ENCODE assay signal across 22 cellular contexts in genomic region chr11:70881948-70882715, GRCh38.
"Had no signal": no experiment of that assay in that cellular context is flagged by ENCODE, and none has a peak within 500 bp of the region (broad histone marks: within the 10 kb centered on the region; RNA-seq: fewer than 3 reads in every experiment).

No MANE protein-coding gene starts in this region.

- H3K27me3 ChIP-seq: testis, tibial nerve had no signal

- H3K4me1 Mint-ChIP-seq: immature natural killer cell; naive B cell; stimulated activated memory B cell treated with anti-CD40 and anti-IgM and Interleukin-4, amounts not matched to agents 10 μg/mL and 1 μg/mL and 100 μg/mL, for 72 hours had no signal

- H3K27ac Mint-ChIP-seq: immature natural killer cell; naive B cell; nephron; stimulated activated memory B cell treated with anti-CD40 and anti-IgM and Interleukin-4, amounts not matched to agents 10 μg/mL and 1 μg/mL and 100 μg/mL, for 72 hours; stimulated activated naive CD8-positive, alpha-beta T cell treated with anti-CD3 and anti-CD28 coated beads, Interleukin-15, Interleukin-2, amounts not matched to agents 100 ng/mL and 50 ng/mL, for 24 hours had no signal

- ATAC-seq: esophagus mucosa; left cardiac atrium; left ventricle myocardium superior; sciatic nerve; stimulated activated memory B cell treated with anti-CD40 and anti-IgM and Interleukin-4, amounts not matched to agents 10 μg/mL and 1 μg/mL and 100 μg/mL, for 72 hours had no signal

- H3K4me3 Mint-ChIP-seq: immature natural killer cell; naive B cell; nephron; stimulated activated memory B cell treated with anti-CD40 and anti-IgM and Interleukin-4, amounts not matched to agents 10 μg/mL and 1 μg/mL and 100 μg/mL, for 72 hours; stimulated activated naive CD8-positive, alpha-beta T cell treated with anti-CD3 and anti-CD28 coated beads, Interleukin-15, Interleukin-2, amounts not matched to agents 100 ng/mL and 50 ng/mL, for 24 hours had no signal

- H3K36me3 Mint-ChIP-seq: immature natural killer cell; naive B cell; stimulated activated memory B cell treated with anti-CD40 and anti-IgM and Interleukin-4, amounts not matched to agents 10 μg/mL and 1 μg/mL and 100 μg/mL, for 72 hours had no signal

- H3K36me3 ChIP-seq: neutrophil, spleen, tibial nerve had no signal

- DNase-seq: effector CD4-positive, alpha-beta T cell; immature natural killer cell; left cardiac atrium; left ventricle myocardium superior; mesenchymal stem cell; naive B cell; spleen; stimulated activated CD4-positive, alpha-beta T cell treated with anti-CD3 and anti-CD28 coated beads, Interleukin-15, amount 100 ng/mL, for 24 hours; stimulated activated CD4-positive, alpha-beta T cell treated with anti-CD3 and anti-CD28 coated beads, Interleukin-1b, Interleukin-23, amount 100 ng/mL, for 48 hours; stimulated activated CD4-positive, alpha-beta T cell treated with anti-CD3 and anti-CD28 coated beads, Interleukin-4, amount 100 ng/mL, for 24 hours; testis had no signal

- H3K27ac ChIP-seq: coronary artery, neutrophil, spleen, testis, tibial nerve had no signal

- H3K9me3 Mint-ChIP-seq: immature natural killer cell; naive B cell; nephron; stimulated activated memory B cell treated with anti-CD40 and anti-IgM and Interleukin-4, amounts not matched to agents 10 μg/mL and 1 μg/mL and 100 μg/mL, for 72 hours; stimulated activated naive CD8-positive, alpha-beta T cell treated with anti-CD3 and anti-CD28 coated beads, Interleukin-15, Interleukin-2, amounts not matched to agents 100 ng/mL and 50 ng/mL, for 24 hours had no signal

- H3K4me3 ChIP-seq: coronary artery, lung, spleen, testis, tibial nerve had no signal

- H3K9me3 ChIP-seq: neutrophil, spleen, testis, tibial nerve had no signal

- FAIRE-seq: frontal cortex, keratinocyte had no signal
